ENCODE assay signal across 22 cellular contexts in genomic region chr2:64669288-64669687, GRCh38.
"Had no signal": no experiment of that assay in that cellular context is flagged by ENCODE, and none has a peak within 500 bp of the region (broad histone marks: within the 10 kb centered on the region; RNA-seq: fewer than 3 reads in every experiment).

No MANE protein-coding gene starts in this region.

- H3K9me3 ChIP-seq: esophagus muscularis mucosa, left ventricle myocardium inferior, lower lobe of right lung, sigmoid colon, stomach, thoracic aorta had no signal

- H3K36me3 ChIP-seq: esophagus muscularis mucosa, left ventricle myocardium inferior, lower lobe of right lung, sigmoid colon, stomach, thoracic aorta had no signal

- H3K27ac Mint-ChIP-seq: immature natural killer cell; memory B cell; mesothelial cell of epicardium; natural killer cell; stimulated activated memory B cell treated with anti-CD40 and anti-IgM and Interleukin-4, amounts not matched to agents 10 μg/mL and 1 μg/mL and 100 μg/mL, for 72 hours had no signal

- H3K4me3 ChIP-seq: esophagus muscularis mucosa, left ventricle myocardium inferior, lower lobe of right lung, sigmoid colon, skin epidermis, stomach, thoracic aorta had no signal

- H3K4me1 Mint-ChIP-seq: mesothelial cell of epicardium had no signal

- H3K4me3 Mint-ChIP-seq: immature natural killer cell; memory B cell; mesothelial cell of epicardium; natural killer cell; neural crest cell; stimulated activated memory B cell treated with anti-CD40 and anti-IgM and Interleukin-4, amounts not matched to agents 10 μg/mL and 1 μg/mL and 100 μg/mL, for 72 hours had no signal

- DNase-seq: effector memory CD4-positive, alpha-beta T cell; immature natural killer cell; left cardiac atrium; left ventricle myocardium inferior; lower lobe of right lung; natural killer cell; posterior cingulate gyrus; sigmoid colon; stimulated activated CD4-positive, alpha-beta T cell treated with anti-CD3 and anti-CD28 coated beads, Interleukin-12 subunit alpha, Interleukin-12 subunit beta, amount 100 ng/mL, for 4 hours; stimulated activated CD4-positive, alpha-beta T cell treated with anti-CD3 and anti-CD28 coated beads, Interleukin-4, amount 100 ng/mL, for 1 hour; stomach; substantia nigra; trophoblast cell had no signal

- H3K27ac ChIP-seq: esophagus muscularis mucosa, left ventricle myocardium inferior, lower lobe of right lung, sigmoid colon, skin epidermis, stomach, thoracic aorta had no signal

- ATAC-seq: left cardiac atrium; lower lobe of right lung; natural killer cell; stimulated activated memory B cell treated with anti-CD40 and anti-IgM and Interleukin-4, amounts not matched to agents 10 μg/mL and 1 μg/mL and 100 μg/mL, for 72 hours had no signal

- H3K4me1 ChIP-seq: sigmoid colon had no signal

- FAIRE-seq: endometrium, keratinocyte had no signal

- H3K27me3 ChIP-seq: esophagus muscularis mucosa, sigmoid colon, stomach had no signal

- H3K27me3 Mint-ChIP-seq: memory B cell; stimulated activated memory B cell treated with anti-CD40 and anti-IgM and Interleukin-4, amounts not matched to agents 10 μg/mL and 1 μg/mL and 100 μg/mL, for 72 hours had no signal

- H3K9me3 Mint-ChIP-seq: immature natural killer cell; memory B cell; mesothelial cell of epicardium; natural killer cell; neural crest cell; stimulated activated memory B cell treated with anti-CD40 and anti-IgM and Interleukin-4, amounts not matched to agents 10 μg/mL and 1 μg/mL and 100 μg/mL, for 72 hours had no signal
